ENCODE assay signal across 1 cellular context in the genomic region with DNA sequence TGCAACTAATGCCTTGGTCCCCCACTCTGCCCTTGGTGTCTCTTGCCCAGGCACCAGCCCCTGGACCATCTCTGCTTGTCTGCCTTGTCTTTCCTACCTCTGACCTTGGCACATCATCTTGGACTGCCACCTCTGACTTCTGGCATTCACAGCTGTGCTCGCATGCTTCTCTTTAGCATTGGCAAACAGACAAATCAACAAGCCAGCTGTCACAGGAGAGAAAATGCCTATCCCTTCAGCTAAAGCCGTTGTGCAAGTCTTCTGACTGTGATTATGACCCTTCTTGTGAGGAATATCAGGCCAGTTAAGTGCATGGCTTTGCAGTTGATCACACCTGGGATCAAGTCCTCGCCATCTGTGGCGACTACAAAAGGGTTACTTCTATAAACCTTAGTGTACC.
TF ChIP-seq lines count a peak whose summit lies in the region.

No MANE protein-coding gene starts in this region.

TF ChIP-seq in IMR-90, 13 proteins besides CTCF, POLR2A, EP300 and RAD21 (continued from another document):
- TF ChIP-seq, protein P1, sequence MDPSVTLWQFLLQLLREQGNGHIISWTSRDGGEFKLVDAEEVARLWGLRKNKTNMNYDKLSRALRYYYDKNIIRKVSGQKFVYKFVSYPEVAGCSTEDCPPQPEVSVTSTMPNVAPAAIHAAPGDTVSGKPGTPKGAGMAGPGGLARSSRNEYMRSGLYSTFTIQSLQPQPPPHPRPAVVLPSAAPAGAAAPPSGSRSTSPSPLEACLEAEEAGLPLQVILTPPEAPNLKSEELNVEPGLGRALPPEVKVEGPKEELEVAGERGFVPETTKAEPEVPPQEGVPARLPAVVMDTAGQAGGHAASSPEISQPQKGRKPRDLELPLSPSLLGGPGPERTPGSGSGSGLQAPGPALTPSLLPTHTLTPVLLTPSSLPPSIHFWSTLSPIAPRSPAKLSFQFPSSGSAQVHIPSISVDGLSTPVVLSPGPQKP (IDR thresholded peaks at IDR 0.05; ENCODE audit: borderline replicate concordance, low read depth, low read length), result no peak
- TF ChIP-seq MAZ (IDR thresholded peaks at IDR 0.05; ENCODE audit: borderline replicate concordance, low read depth, low read length), result no peak
- TF ChIP-seq MXI1 (IDR thresholded peaks at IDR 0.05; ENCODE audit: borderline replicate concordance, low read depth, low read length), result no peak
- TF ChIP-seq BHLHE40 (IDR thresholded peaks at IDR 0.05; ENCODE audit: low read depth, low read length), result no peak
- no peak for TF ChIP-seq CHD1 (IDR thresholded peaks at IDR 0.05; ENCODE audit: low read depth, low read length)
- TF ChIP-seq, protein P2, sequence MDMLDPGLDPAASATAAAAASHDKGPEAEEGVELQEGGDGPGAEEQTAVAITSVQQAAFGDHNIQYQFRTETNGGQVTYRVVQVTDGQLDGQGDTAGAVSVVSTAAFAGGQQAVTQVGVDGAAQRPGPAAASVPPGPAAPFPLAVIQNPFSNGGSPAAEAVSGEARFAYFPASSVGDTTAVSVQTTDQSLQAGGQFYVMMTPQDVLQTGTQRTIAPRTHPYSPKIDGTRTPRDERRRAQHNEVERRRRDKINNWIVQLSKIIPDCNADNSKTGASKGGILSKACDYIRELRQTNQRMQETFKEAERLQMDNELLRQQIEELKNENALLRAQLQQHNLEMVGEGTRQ (IDR thresholded peaks at IDR 0.05; ENCODE audit: low read depth, low read length), result no peak
- TF ChIP-seq RFX5 (IDR thresholded peaks at IDR 0.05; ENCODE audit: low read depth, low read length), result no peak
